Comparison of ENCODE assay signal across 22 cellular contexts in the genomic region with DNA sequence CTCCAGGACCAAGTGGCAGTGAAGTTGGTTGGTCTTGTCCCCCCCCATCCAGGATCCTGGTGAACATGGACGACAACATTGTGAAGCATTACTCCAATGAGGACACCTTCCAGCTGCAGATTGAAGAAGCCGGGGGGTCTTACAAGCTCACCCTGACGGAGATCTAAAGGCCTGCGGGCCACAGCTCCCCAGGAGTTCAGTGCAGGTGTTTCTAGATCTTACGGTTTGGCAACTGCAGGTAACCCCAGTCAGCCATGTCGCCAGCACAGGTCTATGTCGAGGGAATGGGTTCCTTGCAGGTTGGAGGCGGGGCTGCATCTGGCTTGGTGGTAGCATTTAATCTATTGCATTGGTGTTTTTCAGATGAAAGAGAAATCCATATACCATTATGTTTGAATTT.
"Had no signal": no experiment of that assay in that cellular context is flagged by ENCODE, and none has a peak within 500 bp of the region (broad histone marks: within the 10 kb centered on the region; RNA-seq: fewer than 3 reads in every experiment).

No MANE protein-coding gene starts in this region.

- H3K27me3 ChIP-seq: brain microvascular endothelial cell, cardiac muscle cell had no signal

- H3K27ac ChIP-seq: brain microvascular endothelial cell, cardiac muscle cell, VCaP had no signal

- H3K36me3 ChIP-seq: brain microvascular endothelial cell, cardiac muscle cell had no signal

- DNase-seq: activated CD4-positive, alpha-beta memory T cell treated with anti-CD3 and anti-CD28 coated beads, Interleukin-2, amount 10 ng/mL, durations not matched to agents 7 days and 5 days; activated CD4-positive, alpha-beta T cell treated with anti-CD3 and anti-CD28 coated beads for 36 hours; activated CD4-positive, alpha-beta T cell treated with anti-CD3 and anti-CD28 coated beads, Interleukin-2, amount 50 U/mL, for 1 hour; activated gamma-delta T cell; activated naive CD4-positive, alpha-beta T cell treated with anti-CD3 and anti-CD28 coated beads for 36 hours; activated T-cell treated with anti-CD3 and anti-CD28 coated beads for 4 hours; amygdala; brain microvascular endothelial cell; Karpas-422; MM.1S; NCI-H1105 treated with DMSO at 0.1 percent for 48 hours; NCI-H1436 treated with DMSO at 0.1 percent for 48 hours; NCI-H187; NCI-H2081; NCI-H510A treated with DMSO at 0.1 percent for 48 hours; NCI-H69; SHP77 treated with DMSO at 0.1 percent for 48 hours; T-cell; T-helper 2 cell had no signal

- H3K4me3 ChIP-seq: cardiac muscle cell, K562 had no signal

- ATAC-seq: activated CD4-positive, alpha-beta T cell treated with anti-CD3 and anti-CD28 coated beads for 36 hours; K562; T-cell had no signal
